ENCODE assay signal across 28 cellular contexts in genomic region chr3:139526146-139526545, GRCh38. TPM values are rescaled to one million over a fixed set of nuclear protein-coding genes. Genes with fewer than 3 reads are reported as not detected.
"Had no signal": no experiment of that assay in that cellular context is flagged by ENCODE, and none has a peak within 500 bp of the region (broad histone marks: within the 10 kb centered on the region; RNA-seq: fewer than 3 reads in every experiment).

No MANE protein-coding gene starts in this region.

- ATAC-seq: effector memory CD8-positive, alpha-beta T cell; esophagus mucosa; gastrocnemius medialis; heart right ventricle; left cardiac atrium; left lung; left ventricle myocardium superior; lower lobe of right lung; mucosa of descending colon had no signal

- H3K36me3 Mint-ChIP-seq: naive B cell had no signal

- H3K27me3 ChIP-seq: colonic mucosa, esophagus squamous epithelium, gastrocnemius medialis, heart right ventricle, left lung had no signal

- H3K27ac ChIP-seq: colonic mucosa, epithelial cell of prostate, esophagus squamous epithelium, gastrocnemius medialis, heart right ventricle, left lung, lower lobe of right lung had no signal

- H3K4me1 ChIP-seq: colonic mucosa, left lung, lower lobe of right lung had no signal

- H3K4me3 Mint-ChIP-seq: effector memory CD8-positive, alpha-beta T cell; endodermal cell; mesothelial cell of epicardium had no signal

- H3K36me3 ChIP-seq: colonic mucosa, esophagus squamous epithelium, gastrocnemius medialis, left lung, lower lobe of right lung had no signal

- H3K9me3 Mint-ChIP-seq: effector memory CD8-positive, alpha-beta T cell; endodermal cell; mesothelial cell of epicardium; naive B cell had no signal

- H3K4me3 ChIP-seq: colonic mucosa, esophagus squamous epithelium, gastrocnemius medialis, heart right ventricle, left lung, lower lobe of right lung, mucosa of descending colon had no signal

- H3K9me3 ChIP-seq: colonic mucosa, esophagus squamous epithelium, gastrocnemius medialis, heart right ventricle, left lung, lower lobe of right lung, mucosa of descending colon had no signal

- H3K27ac Mint-ChIP-seq: effector memory CD8-positive, alpha-beta T cell; endodermal cell had no signal

- DNase-seq: colonic mucosa; effector CD8-positive, alpha-beta T cell; effector memory CD8-positive, alpha-beta T cell; endodermal cell; erythroblast; esophagus squamous epithelium; foreskin fibroblast; foreskin melanocyte; gastrocnemius medialis; glutamatergic neuron; heart right ventricle; hippocampal formation; left cardiac atrium; left lung; left ventricle myocardium superior; lower lobe of right lung; mesenchymal stem cell; mucosa of descending colon; naive B cell had no signal

- H3K4me1 Mint-ChIP-seq: naive B cell had no signal

RNA-seq across cellular contexts. Expression of gene RBP2, which starts 49.8 kb away (rescaled TPM):
- total RNA-seq: dermis microvascular lymphatic vessel endothelial cell, endodermal cell, esophagus mucosa, esophagus squamous epithelium, gastrocnemius medialis, glomerular endothelial cell, heart right ventricle, kidney epithelial cell, left cardiac atrium, left ventricle myocardium superior, lower leg skin, lung microvascular endothelial cell, mesothelial cell of epicardium had no signal
- polyA plus RNA-seq: heart right ventricle, keratinocyte had no signal
